Comparison of ENCODE assay signal across 1 cellular context in the genomic region with DNA sequence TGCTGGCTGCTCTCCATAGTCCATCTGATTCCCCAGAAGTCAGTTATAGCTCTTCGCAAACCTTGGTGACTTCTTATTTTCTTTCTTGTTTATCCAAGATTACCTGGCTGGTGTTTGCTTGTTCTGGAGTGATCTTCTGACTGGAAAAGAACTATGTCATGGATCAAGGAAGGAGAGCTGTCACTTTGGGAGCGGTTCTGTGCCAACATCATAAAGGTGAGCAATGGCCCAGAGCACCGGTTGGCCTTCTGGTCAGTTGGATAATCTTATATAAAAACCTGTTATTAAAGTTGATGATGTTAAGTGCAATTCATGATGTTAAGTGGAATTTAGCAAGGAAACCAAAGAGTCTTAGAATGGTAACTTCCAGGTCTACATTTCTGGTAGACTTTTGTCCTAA.
TF ChIP-seq lines count a peak whose summit lies in the region.

No MANE protein-coding gene starts in this region.

TF ChIP-seq in GM12878, 131 proteins besides CTCF, POLR2A, EP300 and RAD21:
- TF ChIP-seq, protein P1, sequence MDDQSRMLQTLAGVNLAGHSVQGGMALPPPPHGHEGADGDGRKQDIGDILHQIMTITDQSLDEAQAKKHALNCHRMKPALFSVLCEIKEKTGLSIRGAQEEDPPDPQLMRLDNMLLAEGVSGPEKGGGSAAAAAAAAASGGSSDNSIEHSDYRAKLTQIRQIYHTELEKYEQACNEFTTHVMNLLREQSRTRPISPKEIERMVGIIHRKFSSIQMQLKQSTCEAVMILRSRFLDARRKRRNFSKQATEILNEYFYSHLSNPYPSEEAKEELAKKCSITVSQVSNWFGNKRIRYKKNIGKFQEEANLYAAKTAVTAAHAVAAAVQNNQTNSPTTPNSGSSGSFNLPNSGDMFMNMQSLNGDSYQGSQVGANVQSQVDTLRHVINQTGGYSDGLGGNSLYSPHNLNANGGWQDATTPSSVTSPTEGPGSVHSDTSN (IDR thresholded peaks at IDR 0.05; ENCODE audit: insufficient replicate concordance, low read depth, low read length): no peak
- TF ChIP-seq, protein P2, sequence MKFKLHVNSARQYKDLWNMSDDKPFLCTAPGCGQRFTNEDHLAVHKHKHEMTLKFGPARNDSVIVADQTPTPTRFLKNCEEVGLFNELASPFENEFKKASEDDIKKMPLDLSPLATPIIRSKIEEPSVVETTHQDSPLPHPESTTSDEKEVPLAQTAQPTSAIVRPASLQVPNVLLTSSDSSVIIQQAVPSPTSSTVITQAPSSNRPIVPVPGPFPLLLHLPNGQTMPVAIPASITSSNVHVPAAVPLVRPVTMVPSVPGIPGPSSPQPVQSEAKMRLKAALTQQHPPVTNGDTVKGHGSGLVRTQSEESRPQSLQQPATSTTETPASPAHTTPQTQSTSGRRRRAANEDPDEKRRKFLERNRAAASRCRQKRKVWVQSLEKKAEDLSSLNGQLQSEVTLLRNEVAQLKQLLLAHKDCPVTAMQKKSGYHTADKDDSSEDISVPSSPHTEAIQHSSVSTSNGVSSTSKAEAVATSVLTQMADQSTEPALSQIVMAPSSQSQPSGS (IDR thresholded peaks at IDR 0.05; ENCODE audit: low read length): no peak
- no peak for TF ChIP-seq FOS (IDR thresholded peaks at IDR 0.05; ENCODE audit: borderline replicate concordance, extremely low read depth, insufficient read length)
- TF ChIP-seq HDAC6 (IDR thresholded peaks at IDR 0.05; ENCODE audit: unreplicated experiment): no peak
- no peak for TF ChIP-seq ASH2L (IDR thresholded peaks at IDR 0.05; ENCODE audit: borderline replicate concordance, low read depth)
- no peak for TF ChIP-seq FOXK2 (IDR thresholded peaks at IDR 0.05)
- no peak for TF ChIP-seq EGR1 (IDR thresholded peaks at IDR 0.05; ENCODE audit: borderline replicate concordance in 1 of 2, low read depth in 2 of 2, low read length in 2 of 2)
